22 cellular contexts compared by ENCODE assay signal in the genomic region with DNA sequence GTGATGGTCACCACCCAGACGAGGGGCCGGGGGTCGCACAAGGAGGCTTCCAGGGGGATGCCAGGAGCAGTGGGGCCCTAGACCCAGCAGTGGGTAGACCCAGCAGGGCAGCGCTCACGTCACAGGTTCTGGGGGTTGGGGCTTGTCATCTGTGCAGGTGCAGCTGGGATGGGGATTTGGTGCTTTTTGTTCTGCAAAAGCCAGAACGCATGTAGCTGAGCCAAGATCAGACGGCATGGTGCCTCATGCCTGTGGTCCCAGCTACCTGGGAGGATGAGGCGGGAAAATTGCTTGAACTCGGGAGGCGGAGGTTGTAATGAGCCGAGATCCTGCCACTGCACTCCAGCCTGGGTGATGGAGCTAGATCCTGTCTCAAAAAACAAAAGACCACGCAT. TPM values are rescaled to one million over a fixed set of nuclear protein-coding genes. Genes with fewer than 3 reads are reported as not detected.
DNase-seq lines count a peak whose midpoint lies in the region; ATAC-seq and TF ChIP-seq lines count a peak whose summit lies in the region.
"Had no signal": no experiment of that assay in that cellular context is flagged by ENCODE, and none has a peak within 500 bp of the region (broad histone marks: within the 10 kb centered on the region; RNA-seq: fewer than 3 reads in every experiment).

No MANE protein-coding gene starts in this region.

- H3K4me3 Mint-ChIP-seq in CD8-positive, alpha-beta T cell = no peak overlapping the region
- no peak overlapping the region for H3K4me3 Mint-ChIP-seq in memory B cell
- H3K4me3 Mint-ChIP-seq: H9, IgD-negative memory B cell had no signal

- no peaks in the 10 kb centered on the region for H3K4me1 ChIP-seq in CD8-positive, alpha-beta T cell (ENCODE audit: insufficient read depth, low read length)

- intact Hi-C loops in CD8-positive, alpha-beta T cell (cut with DNase I, micrococcal nuclease) = loop anchor here in 1 of 2 experiments (5.0 kb wide), 1 partner anchor 319 kb away; no protein-coding TSS in a partner anchor

- no peaks in the 10 kb centered on the region for H3K9me3 Mint-ChIP-seq in CD8-positive, alpha-beta T cell
- no peaks in the 10 kb centered on the region for H3K9me3 Mint-ChIP-seq in memory B cell
- H3K9me3 Mint-ChIP-seq: H9, IgD-negative memory B cell had no signal

- no peaks in the 10 kb centered on the region for H3K36me3 ChIP-seq in CD8-positive, alpha-beta T cell (ENCODE audit: insufficient read depth, low read length)
- peaks cover 7% of the 10 kb centered on the region for H3K36me3 ChIP-seq in brain microvascular endothelial cell (replicated peaks)

- no peak overlapping the region for H3K27ac ChIP-seq in CD8-positive, alpha-beta T cell (ENCODE audit: low read depth, low read length)
- H3K27ac ChIP-seq in substantia nigra (ENCODE audit: low read depth, low read length, poor library complexity, severe bottlenecking) (peak overlapping the region; percentile 82), brain microvascular endothelial cell (no peak overlapping the region)
- H3K27ac ChIP-seq: C4-2B had no signal

- H3K27me3 ChIP-seq in CD8-positive, alpha-beta T cell (ENCODE audit: insufficient read depth, low read length) = no peaks in the 10 kb centered on the region
- H3K27me3 ChIP-seq in brain microvascular endothelial cell (replicated peaks) = no peaks in the 10 kb centered on the region

- in situ Hi-C loops in brain microvascular endothelial cell (cut with HindIII; ENCODE audit: low pct_ligation_motif_present, low sequenced_read_pairs) = no loop called here

- POLR2A ChIA-PET in CD8-positive, alpha-beta T cell (lab: Charles Lee) = no interaction called here

- DNase-seq in CD8-positive, alpha-beta T cell = no peak
- DNase-seq in cerebellar cortex (ENCODE audit: low spot score) (peak; percentile 66), memory B cell (ENCODE audit: low spot score in 2 of 2) (no peak), substantia nigra (lab: John Stamatoyannopoulos, UW) (no peak), GM10266 (ENCODE audit: extremely low spot score) (no peak), brain microvascular endothelial cell (no peak)
- DNase-seq: AML-193, DMS79, Kasumi-1, NCI-H1694, NCI-H2081, NCI-H2171, NCI-H345, NCI-H524 treated with DMSO at 0.1 percent for 48 hours, PC-3, SHP77, SW 1271 had no signal

- peaks cover 19% of the 10 kb centered on the region for H3K36me3 Mint-ChIP-seq in CD8-positive, alpha-beta T cell
- no peaks in the 10 kb centered on the region for H3K36me3 Mint-ChIP-seq in memory B cell
- H3K36me3 Mint-ChIP-seq: IgD-negative memory B cell had no signal

- peaks cover 25% of the 10 kb centered on the region for H3K4me1 Mint-ChIP-seq in CD8-positive, alpha-beta T cell (ENCODE audit: low read depth)
- peaks cover 15% of the 10 kb centered on the region for H3K4me1 Mint-ChIP-seq in memory B cell

- H3K27ac Mint-ChIP-seq in CD8-positive, alpha-beta T cell = peak overlapping the region; percentile 60
- peak overlapping the region; percentile 24 for H3K27ac Mint-ChIP-seq in memory B cell
- H3K27ac Mint-ChIP-seq: IgD-negative memory B cell had no signal

- no peak for ATAC-seq in CD8-positive, alpha-beta T cell
- ATAC-seq in memory B cell (ENCODE audit: low read depth) (no peak), HG02642 (IDR thresholded peaks at IDR 0.05; ENCODE audit: poor library complexity, unreplicated experiment) (no peak)
- ATAC-seq: GM12878, PC-3 had no signal

- CTCF ChIA-PET in CD8-positive, alpha-beta T cell (lab: Charles Lee) = interaction anchor here (1.2 to 1.6 kb wide), 2 partner anchors 26 to 119 kb away, joined by 3 to 4 read pairs; no protein-coding TSS in a partner anchor

- H3K27me3 Mint-ChIP-seq in CD8-positive, alpha-beta T cell (ENCODE audit: low read depth) = no peaks in the 10 kb centered on the region
- no peaks in the 10 kb centered on the region for H3K27me3 Mint-ChIP-seq in memory B cell
- H3K27me3 Mint-ChIP-seq: IgD-negative memory B cell had no signal

- no peak for TF ChIP-seq CTCF in CD8-positive, alpha-beta T cell (IDR thresholded peaks at IDR 0.05)
- no peak for TF ChIP-seq CTCF in GM10266 (IDR thresholded peaks at IDR 0.05; ENCODE audit: control insufficient read depth, insufficient read depth, low read depth, missing control alignments)
- TF ChIP-seq CTCF in brain microvascular endothelial cell (IDR thresholded peaks at IDR 0.05; ENCODE audit: low read depth, low read length, missing control alignments) = no peak

- no peak overlapping the region for H3K4me3 ChIP-seq in CD8-positive, alpha-beta T cell (ENCODE audit: low read depth, low read length)
- H3K4me3 ChIP-seq in brain microvascular endothelial cell (ENCODE audit: low read depth, low read length) = no peak overlapping the region
- H3K4me3 ChIP-seq: GM12878 had no signal

- H3K9me3 ChIP-seq in CD8-positive, alpha-beta T cell (ENCODE audit: low read length) = no peaks in the 10 kb centered on the region

RNA-seq across cellular contexts. Expression of a gene that starts 15.2 kb away (rescaled TPM):
- 100 to 1,000 TPM; 140 to 141 TPM for total RNA-seq in CD8-positive, alpha-beta T cell

RNA-seq across cellular contexts. Expression of a gene that starts 50.9 kb away (rescaled TPM):
- 1 to 10 TPM; 6.4 to 7.3 TPM for total RNA-seq in CD8-positive, alpha-beta T cell

RNA-seq across cellular contexts. Expression of a gene that starts 50.9 kb away (rescaled TPM):
- 10 to 100 TPM; 18.5 to 19.2 TPM for total RNA-seq in CD8-positive, alpha-beta T cell

RNA-seq across cellular contexts. Expression of a gene that starts 59.4 kb away (rescaled TPM):
- total RNA-seq in CD8-positive, alpha-beta T cell = 10 to 100 TPM; 34.5 to 35.5 TPM
